ENCODE assay signal across 27 cellular contexts in the genomic region with DNA sequence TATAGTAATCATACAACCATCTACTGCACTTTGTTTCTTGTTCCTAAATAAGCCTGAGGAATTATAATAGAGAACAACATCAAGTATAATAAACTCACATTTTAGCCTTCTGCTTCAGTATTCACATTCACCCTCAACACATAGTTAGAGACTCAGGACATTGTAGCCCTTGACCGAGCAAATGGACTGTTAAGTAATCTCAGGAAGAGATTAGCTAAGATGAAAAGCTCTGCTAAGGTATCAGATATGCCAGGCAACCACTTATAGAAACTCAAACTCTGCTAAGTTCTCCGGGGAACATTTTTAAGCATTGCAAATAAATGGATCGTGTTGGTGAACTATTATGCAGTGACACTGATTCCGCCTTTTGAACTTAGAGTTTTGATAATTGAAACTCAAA.
"Had no signal": no experiment of that assay in that cellular context is flagged by ENCODE, and none has a peak within 500 bp of the region (broad histone marks: within the 10 kb centered on the region; RNA-seq: fewer than 3 reads in every experiment).

No MANE protein-coding gene starts in this region.

- H3K9me3 ChIP-seq: ovary, psoas muscle, right lobe of liver, sigmoid colon, stomach, testis, tibial artery, transverse colon, vagina had no signal

- H3K27ac Mint-ChIP-seq: naive B cell; naive thymus-derived CD8-positive, alpha-beta T cell; natural killer cell treated with Interleukin-12 subunit alpha and Interleukin-12 subunit beta and Interleukin-15 and Interleukin-18, amount 100 ng/mL, for 72 hours; neural progenitor cell; progenitor cell of endocrine pancreas; stimulated activated effector memory CD8-positive, alpha-beta T cell treated with anti-CD3 and anti-CD28 coated beads, Interleukin-12 subunit alpha, Interleukin-12 subunit beta, amount 100 ng/mL, for 72 hours; stimulated activated naive B cell treated with anti-CD40 and anti-IgM and Interleukin-4, amounts not matched to agents 10 μg/mL and 1 μg/mL and 100 μg/mL, for 72 hours; stimulated activated naive CD8-positive, alpha-beta T cell treated with anti-CD3 and anti-CD28 coated beads, Interleukin-15, Interleukin-2, amounts not matched to agents 100 ng/mL and 50 ng/mL, for 24 hours; type B pancreatic cell had no signal

- H3K4me1 Mint-ChIP-seq: naive B cell; naive thymus-derived CD8-positive, alpha-beta T cell; stimulated activated effector memory CD8-positive, alpha-beta T cell treated with anti-CD3 and anti-CD28 coated beads, Interleukin-12 subunit alpha, Interleukin-12 subunit beta, amount 100 ng/mL, for 72 hours; stimulated activated naive B cell treated with anti-CD40 and anti-IgM and Interleukin-4, amounts not matched to agents 10 μg/mL and 1 μg/mL and 100 μg/mL, for 72 hours had no signal

- H3K27ac ChIP-seq: neural progenitor cell, ovary, parathyroid adenoma, psoas muscle, right lobe of liver, sigmoid colon, stomach, testis, tibial artery, transverse colon, vagina had no signal

- H3K27me3 Mint-ChIP-seq: natural killer cell treated with Interleukin-12 subunit alpha and Interleukin-12 subunit beta and Interleukin-15 and Interleukin-18, amount 100 ng/mL, for 72 hours; progenitor cell of endocrine pancreas; stimulated activated naive CD8-positive, alpha-beta T cell treated with anti-CD3 and anti-CD28 coated beads, Interleukin-15, Interleukin-2, amounts not matched to agents 100 ng/mL and 50 ng/mL, for 24 hours; type B pancreatic cell had no signal

- H3K4me3 ChIP-seq: neural progenitor cell, ovary, psoas muscle, right lobe of liver, sigmoid colon, stomach, testis, tibial artery, transverse colon, vagina had no signal

- H3K36me3 Mint-ChIP-seq: naive B cell; natural killer cell treated with Interleukin-12 subunit alpha and Interleukin-12 subunit beta and Interleukin-15 and Interleukin-18, amount 100 ng/mL, for 72 hours; neural progenitor cell; stimulated activated effector memory CD8-positive, alpha-beta T cell treated with anti-CD3 and anti-CD28 coated beads, Interleukin-12 subunit alpha, Interleukin-12 subunit beta, amount 100 ng/mL, for 72 hours; stimulated activated naive B cell treated with anti-CD40 and anti-IgM and Interleukin-4, amounts not matched to agents 10 μg/mL and 1 μg/mL and 100 μg/mL, for 72 hours; type B pancreatic cell had no signal

- H3K27me3 ChIP-seq: neural progenitor cell, ovary, right lobe of liver, sigmoid colon, stomach, testis, tibial artery, transverse colon, vagina had no signal

- ATAC-seq: naive thymus-derived CD8-positive, alpha-beta T cell; natural killer cell treated with Interleukin-12 subunit alpha and Interleukin-12 subunit beta and Interleukin-15 and Interleukin-18, amount 100 ng/mL, for 72 hours; psoas muscle; right cardiac atrium; right lobe of liver; stimulated activated effector memory CD8-positive, alpha-beta T cell treated with anti-CD3 and anti-CD28 coated beads, Interleukin-12 subunit alpha, Interleukin-12 subunit beta, amount 100 ng/mL, for 72 hours; stimulated activated naive B cell treated with anti-CD40 and anti-IgM and Interleukin-4, amounts not matched to agents 10 μg/mL and 1 μg/mL and 100 μg/mL, for 72 hours had no signal

- H3K36me3 ChIP-seq: neural progenitor cell, ovary, right lobe of liver, sigmoid colon, stomach, tibial artery, transverse colon, vagina had no signal

- H3K4me1 ChIP-seq: neural progenitor cell, parathyroid adenoma, psoas muscle, right lobe of liver, sigmoid colon, stomach, testis, tibial artery, transverse colon had no signal

- H3K4me3 Mint-ChIP-seq: naive B cell; naive thymus-derived CD8-positive, alpha-beta T cell; natural killer cell treated with Interleukin-12 subunit alpha and Interleukin-12 subunit beta and Interleukin-15 and Interleukin-18, amount 100 ng/mL, for 72 hours; neural progenitor cell; stimulated activated effector memory CD8-positive, alpha-beta T cell treated with anti-CD3 and anti-CD28 coated beads, Interleukin-12 subunit alpha, Interleukin-12 subunit beta, amount 100 ng/mL, for 72 hours; stimulated activated naive B cell treated with anti-CD40 and anti-IgM and Interleukin-4, amounts not matched to agents 10 μg/mL and 1 μg/mL and 100 μg/mL, for 72 hours; stimulated activated naive CD8-positive, alpha-beta T cell treated with anti-CD3 and anti-CD28 coated beads, Interleukin-15, Interleukin-2, amounts not matched to agents 100 ng/mL and 50 ng/mL, for 24 hours; type B pancreatic cell had no signal

- DNase-seq: naive B cell; naive thymus-derived CD8-positive, alpha-beta T cell; ovary; posterior cingulate gyrus; psoas muscle; right cardiac atrium; right lobe of liver; sigmoid colon; small intestine; stimulated activated CD4-positive, alpha-beta T cell treated with anti-CD3 and anti-CD28 coated beads, Interleukin-15, amount 100 ng/mL, for 24 hours; stimulated activated CD4-positive, alpha-beta T cell treated with anti-CD3 and anti-CD28 coated beads, Interleukin-2, amount 100 ng/mL, for 24 hours; stimulated activated CD4-positive, alpha-beta T cell treated with anti-CD3 and anti-CD28 coated beads, Interleukin-2, amount 100 ng/mL, for 48 hours; stimulated activated CD4-positive, alpha-beta T cell treated with anti-CD3 and anti-CD28 coated beads, Interleukin-4, amount 100 ng/mL, for 24 hours; stimulated activated naive B cell treated with anti-CD40 and anti-IgM and Interleukin-4, amounts not matched to agents 10 μg/mL and 1 μg/mL and 100 μg/mL, for 72 hours; stimulated activated naive CD4-positive, alpha-beta T cell treated with Interleukin-2 at 50 U/mL for 16 hours; stomach; testis; tibial artery; transverse colon had no signal
